8 cellular contexts compared by ENCODE assay signal in genomic region chr9:128192601-128193371, GRCh38. TPM values are rescaled to one million over a fixed set of nuclear protein-coding genes. Genes with fewer than 3 reads are reported as not detected.
DNase-seq lines count a peak whose midpoint lies in the region; ATAC-seq and TF ChIP-seq lines count a peak whose summit lies in the region.

No MANE protein-coding gene starts in this region.

- peaks cover 14% of the 10 kb centered on the region for H3K36me3 Mint-ChIP-seq in nephron progenitor cell (ENCODE audit: low read depth)

- H3K4me1 Mint-ChIP-seq in nephron progenitor cell = peaks cover 25% of the 10 kb centered on the region

- no peak overlapping the region for H3K27ac ChIP-seq in AG04450 (ENCODE audit: low read depth, low read length)

- CTCF ChIA-PET in AG04450 (lab: Charles Lee) = interaction anchor here (1.3 kb wide), 1 partner anchor 62 kb away, joined by 4 read pairs; no protein-coding TSS in a partner anchor

- TF ChIP-seq CTCF in AG04450 (IDR thresholded peaks at IDR 0.05; ENCODE audit: low read depth, low read length) (no peak), GM12875 (IDR thresholded peaks at IDR 0.05; ENCODE audit: borderline replicate concordance, insufficient read depth, low read depth, low read length) (peak; percentile 44; the same call in 1 of the 2 replicates), WI38 (IDR thresholded peaks at IDR 0.05; ENCODE audit: low read depth, low read length) (peak; percentile 6; the same call in 1 of the 2 replicates), fibroblast of pulmonary artery (IDR thresholded peaks at IDR 0.05; ENCODE audit: low read length, missing control alignments) (no peak), nephron progenitor cell (IDR thresholded peaks at IDR 0.05) (no peak)

- no peaks in the 10 kb centered on the region for H3K27me3 ChIP-seq in AG04450 (ENCODE audit: control insufficient read depth, insufficient read depth, low read length)

- POLR2A ChIA-PET in AG04450 (lab: Yijun Ruan, JAX) = interaction anchor here (0.6 kb wide), 1 partner anchor 11 kb away, joined by 3 read pairs; no protein-coding TSS in a partner anchor

- H3K27ac Mint-ChIP-seq in nephron progenitor cell = no peak overlapping the region

- no peaks in the 10 kb centered on the region for H3K9me3 ChIP-seq in AG04450 (ENCODE audit: control insufficient read depth, insufficient read depth, low read length)

- DNase-seq in AG04450 (ENCODE audit: low read depth, low spot score) (no peak), NCI-H2029 (lab: John Stamatoyannopoulos, UW) (peak; percentile 75), fibroblast of pulmonary artery (ENCODE audit: low read depth) (peak; percentile 88), nephron progenitor cell (no peak)

- no peaks in the 10 kb centered on the region for H3K9me3 Mint-ChIP-seq in nephron progenitor cell

- ATAC-seq in GM18873 (IDR thresholded peaks at IDR 0.05; ENCODE audit: low FRiP score, unreplicated experiment) (no peak), HG03159 (IDR thresholded peaks at IDR 0.05; ENCODE audit: unreplicated experiment) (no peak)

- no peaks in the 10 kb centered on the region for H3K27me3 Mint-ChIP-seq in nephron progenitor cell (ENCODE audit: low read depth, poor library complexity)

- peak overlapping the region; percentile 99 for H3K4me3 Mint-ChIP-seq in nephron progenitor cell

- peak overlapping the region; percentile 34 for H3K4me3 ChIP-seq in AG04450 (ENCODE audit: low read depth, low read length)
- no peak overlapping the region for H3K4me3 ChIP-seq in GM12875 (ENCODE audit: low read depth, low read length)
- H3K4me3 ChIP-seq in WI38 (ENCODE audit: low read depth, low read length) = no peak overlapping the region; the same call in 1 of the 2 replicates
- peak overlapping the region; percentile 82 for H3K4me3 ChIP-seq in fibroblast of pulmonary artery (replicated peaks; ENCODE audit: low read depth, low read length)

RNA-seq across cellular contexts. Expression of gene CIZ1, which starts 1.4 kb away (rescaled TPM):
- 26.9 and 45.6 TPM in 2 replicates for polyA plus RNA-seq in AG04450 (2011; rRNA removed)
- 53.4 and 74.6 TPM in 2 replicates for polyA minus RNA-seq in AG04450 (2011; rRNA and poly(A)+ RNA removed)

RNA-seq across cellular contexts. Expression of gene DNM1, which starts 10.4 kb away (rescaled TPM):
- 12.0 and 17.4 TPM in 2 replicates for polyA plus RNA-seq in AG04450 (2011; rRNA removed)
- 45.9 and 62.9 TPM in 2 replicates for polyA minus RNA-seq in AG04450 (2011; rRNA and poly(A)+ RNA removed)

RNA-seq across cellular contexts. Expression of gene BBLN, which starts 32.7 kb away (rescaled TPM):
- 48.1 and 64.2 TPM in 2 replicates for polyA plus RNA-seq in AG04450 (2011; rRNA removed)
- polyA minus RNA-seq in AG04450 (2011; rRNA and poly(A)+ RNA removed) = 15.2 and 16.8 TPM in 2 replicates

RNA-seq across cellular contexts. Expression of gene LCN2, which starts 43.5 kb away (rescaled TPM):
- not detected in 2 replicates for polyA plus RNA-seq in AG04450 (2011; rRNA removed)
- polyA minus RNA-seq in AG04450 (2011; rRNA and poly(A)+ RNA removed) = not detected in 2 replicates

Comparison
In these comparisons a context has a peak if more than half of its experiments do, and no peak if none do; other contexts are left out.
1. DNase-seq: peak in NCI-H2029 (single experiment) and fibroblast of pulmonary artery (single experiment); none in AG04450 (single experiment) and nephron progenitor cell (single experiment).
2. H3K4me3 ChIP-seq: peak in AG04450 (single experiment) and fibroblast of pulmonary artery (single experiment); none in GM12875 (single experiment) and WI38 (single experiment).
3. CTCF ChIP-seq: peak in GM12875 (single experiment) and WI38 (single experiment); none in AG04450 (single experiment), fibroblast of pulmonary artery (single experiment) and nephron progenitor cell (single experiment).